Comparison of ENCODE assay signal across 8 cellular contexts in genomic region chr7:127253289-127254162, GRCh38. TPM values are rescaled to one million over a fixed set of nuclear protein-coding genes. Genes with fewer than 3 reads are reported as not detected.
A peak's percentile ranks its signal among the peaks of the same experiment; 100 is the strongest.
DNase-seq lines count a peak whose midpoint lies in the region; ATAC-seq and TF ChIP-seq lines count a peak whose summit lies in the region.

No MANE protein-coding gene starts in this region.

- ATAC-seq in GM21360 (IDR thresholded peaks at IDR 0.05; ENCODE audit: unreplicated experiment) = peak; percentile 79

- H3K4me1 Mint-ChIP-seq in activated T-helper 2 cell treated with anti-CD3 and anti-CD28 coated beads, Interferon-gamma antibody, Interleukin-2, Interleukin-4, amounts not matched to agents 10 μg/mL and 5 μg/mL and 100 μg/mL, durations not matched to agents 14 hours and 24 hours and 36 hours (ENCODE audit: low read depth) = peaks cover 9% of the 10 kb centered on the region
- peaks cover 7% of the 10 kb centered on the region for H3K4me1 Mint-ChIP-seq in nephron

- H3K4me1 ChIP-seq in OCI-LY1 (ENCODE audit: insufficient read depth, low read length, severe bottlenecking) (no peaks in the 10 kb centered on the region), subcutaneous abdominal adipose tissue (ENCODE audit: control insufficient read depth in 5 of 5, insufficient read depth in 5 of 5, low read length in 5 of 5) (peaks cover 3 to 35% (median 21%) of the 10 kb centered on the region in 5 donors)

- H4K20me1 ChIP-seq in OCI-LY1 (ENCODE audit: insufficient read depth, low read length) = no peaks in the 10 kb centered on the region

- 0 out of 2 replicates have a peak overlapping the region, but pooled peaks have one; percentile 1 for H2AFZ ChIP-seq in OCI-LY1 (ENCODE audit: low read length)

- H3K9me2 ChIP-seq in OCI-LY1 (ENCODE audit: low read depth, low read length) = no peaks in the 10 kb centered on the region

- H3K4me3 ChIP-seq in HL-60 (replicated peaks; ENCODE audit: insufficient read depth, low read length) (peak overlapping the region; percentile 61), OCI-LY1 (ENCODE audit: low read depth, low read length, poor library complexity, severe bottlenecking) (peak overlapping the region; percentile 59), subcutaneous abdominal adipose tissue (ENCODE audit: low read depth in 1 of 5, low read length in 5 of 5) (peak overlapping the region; percentile 42 to 90 (median 84))

- peak overlapping the region; percentile 80 for H3K4me3 Mint-ChIP-seq in activated T-helper 2 cell treated with anti-CD3 and anti-CD28 coated beads, Interferon-gamma antibody, Interleukin-2, Interleukin-4, amounts not matched to agents 10 μg/mL and 5 μg/mL and 100 μg/mL, durations not matched to agents 14 hours and 24 hours and 36 hours (ENCODE audit: low read depth)
- H3K4me3 Mint-ChIP-seq in nephron = peak overlapping the region; percentile 85 to 88 (median 86)

- H3K27me3 Mint-ChIP-seq in activated T-helper 2 cell treated with anti-CD3 and anti-CD28 coated beads, Interferon-gamma antibody, Interleukin-2, Interleukin-4, amounts not matched to agents 10 μg/mL and 5 μg/mL and 100 μg/mL, durations not matched to agents 14 hours and 24 hours and 36 hours (ENCODE audit: low read depth) = peaks cover 70% of the 10 kb centered on the region
- peaks cover 90% of the 10 kb centered on the region for H3K27me3 Mint-ChIP-seq in nephron (ENCODE audit: low read depth)

- peak; percentile 39 for TF ChIP-seq CTCF in HL-60 (IDR thresholded peaks at IDR 0.05; ENCODE audit: insufficient read depth, low read length)
- TF ChIP-seq CTCF in OCI-LY1 (IDR thresholded peaks at IDR 0.05; ENCODE audit: low read length) = peak; percentile 99
- TF ChIP-seq CTCF in nephron (IDR thresholded peaks at IDR 0.05; ENCODE audit: unreplicated experiment in 3 of 3) = peak; percentile 96 to 97 (median 97)

- intact Hi-C loops in activated T-helper 2 cell treated with anti-CD3 and anti-CD28 coated beads, Interferon-gamma antibody, Interleukin-2, Interleukin-4, amounts not matched to agents 10 μg/mL and 5 μg/mL and 100 μg/mL, durations not matched to agents 14 hours and 24 hours and 36 hours (cut with micrococcal nuclease) = loop anchor here (1.0 to 5.0 kb wide), 3 partner anchors 93 to 194 kb away; partner anchors contain the start of gene ZNF800

- H3K27ac Mint-ChIP-seq in activated T-helper 2 cell treated with anti-CD3 and anti-CD28 coated beads, Interferon-gamma antibody, Interleukin-2, Interleukin-4, amounts not matched to agents 10 μg/mL and 5 μg/mL and 100 μg/mL, durations not matched to agents 14 hours and 24 hours and 36 hours = no peak overlapping the region
- H3K27ac Mint-ChIP-seq in nephron = no peak overlapping the region

- H3K9ac ChIP-seq in OCI-LY1 (ENCODE audit: low read length) (peak overlapping the region; percentile 25; the same call in 1 of the 2 replicates), subcutaneous abdominal adipose tissue (ENCODE audit: low read length in 5 of 5) (peak overlapping the region in 4 of 5 donors; percentile 45 to 58 (median 56))

- no peaks in the 10 kb centered on the region for H3K36me3 ChIP-seq in OCI-LY1 (ENCODE audit: insufficient read depth, low read length)
- no peaks in the 10 kb centered on the region for H3K36me3 ChIP-seq in subcutaneous abdominal adipose tissue (ENCODE audit: control insufficient read depth in 5 of 5, insufficient read depth in 5 of 5, low read length in 5 of 5)

- DNase-seq in D341Med (ENCODE audit: low spot score) = peak; percentile 90
- DNase-seq in HL-60 (ENCODE audit: low read depth in 1 of 2, low spot score in 1 of 2) = peak in 1 of 2 experiments; percentile 46
- peak; percentile 41 for DNase-seq in activated T-helper 2 cell treated with anti-CD3 and anti-CD28 coated beads, Interferon-gamma antibody, Interleukin-2, Interleukin-4, amounts not matched to agents 10 μg/mL and 5 μg/mL and 100 μg/mL, durations not matched to agents 14 hours and 24 hours and 36 hours (ENCODE audit: low spot score)
- peak; percentile 3 for DNase-seq in fibroblast of the conjunctiva (ENCODE audit: low read depth)

- no peak overlapping the region for H3K27ac ChIP-seq in HL-60 (replicated peaks)
- H3K27ac ChIP-seq in OCI-LY1 (ENCODE audit: low read depth, low read length, poor library complexity, severe bottlenecking) = no peak overlapping the region
- H3K27ac ChIP-seq in subcutaneous abdominal adipose tissue (ENCODE audit: low read depth, low read length) = no peak overlapping the region

- H3K9me3 ChIP-seq in OCI-LY1 (ENCODE audit: low read length) (no peaks in the 10 kb centered on the region), subcutaneous abdominal adipose tissue (ENCODE audit: control insufficient read depth in 5 of 5, low read length in 5 of 5) (no peaks in the 10 kb centered on the region)

- peaks cover 52% of the 10 kb centered on the region for H3K27me3 ChIP-seq in HL-60 (ENCODE audit: insufficient read depth, poor library complexity, severe bottlenecking)
- no peaks in the 10 kb centered on the region; the same call in 1 of the 2 replicates for H3K27me3 ChIP-seq in OCI-LY1 (ENCODE audit: insufficient read depth, low read length)
- H3K27me3 ChIP-seq in subcutaneous abdominal adipose tissue (ENCODE audit: control insufficient read depth in 5 of 5, insufficient read depth in 4 of 5, low read length in 5 of 5) = peaks cover 30 to 69% (median 37%) of the 10 kb centered on the region in 5 donors

- no peaks in the 10 kb centered on the region for H3K79me2 ChIP-seq in OCI-LY1 (ENCODE audit: insufficient read depth, low read length)

- H3K36me3 Mint-ChIP-seq in activated T-helper 2 cell treated with anti-CD3 and anti-CD28 coated beads, Interferon-gamma antibody, Interleukin-2, Interleukin-4, amounts not matched to agents 10 μg/mL and 5 μg/mL and 100 μg/mL, durations not matched to agents 14 hours and 24 hours and 36 hours (ENCODE audit: low read depth) = no peaks in the 10 kb centered on the region
- no peaks in the 10 kb centered on the region for H3K36me3 Mint-ChIP-seq in nephron (ENCODE audit: low read depth)

- H3K4me2 ChIP-seq in OCI-LY1 (ENCODE audit: low read length) = peak overlapping the region; percentile 63

- H3F3A ChIP-seq in OCI-LY1 (ENCODE audit: insufficient read depth, low read length) = no peaks in the 10 kb centered on the region

- H3K9me3 Mint-ChIP-seq in activated T-helper 2 cell treated with anti-CD3 and anti-CD28 coated beads, Interferon-gamma antibody, Interleukin-2, Interleukin-4, amounts not matched to agents 10 μg/mL and 5 μg/mL and 100 μg/mL, durations not matched to agents 14 hours and 24 hours and 36 hours = no peaks in the 10 kb centered on the region
- H3K9me3 Mint-ChIP-seq in nephron = no peaks in the 10 kb centered on the region

RNA-seq across cellular contexts. Expression of gene GRM8, which starts 0.8 kb away (rescaled TPM):
- total RNA-seq in activated T-helper 2 cell treated with anti-CD3 and anti-CD28 coated beads, Interferon-gamma antibody, Interleukin-2, Interleukin-4, amounts not matched to agents 10 μg/mL and 5 μg/mL and 100 μg/mL, durations not matched to agents 14 hours and 24 hours and 36 hours = not detected in 2 replicates

Comparison
In these comparisons a context has a peak if more than half of its experiments do, and no peak if none do; other contexts are left out.
1. CTCF ChIP-seq: peak in every context shown above with its lines; median percentile 99 in OCI-LY1; 97 in nephron; 39 in HL-60.